In genomic region chr10:79444243-79445119, GRCh38 we compare ENCODE assay signal across 1 cellular context.
A peak's percentile ranks its signal among the peaks of the same experiment; 100 is the strongest.
TF ChIP-seq lines count a peak whose summit lies in the region.

No MANE protein-coding gene starts in this region.

TF ChIP-seq in K562, 482 proteins besides CTCF, POLR2A, EP300 and RAD21 (continued from another document and continues in another):
- TF ChIP-seq, protein P1, sequence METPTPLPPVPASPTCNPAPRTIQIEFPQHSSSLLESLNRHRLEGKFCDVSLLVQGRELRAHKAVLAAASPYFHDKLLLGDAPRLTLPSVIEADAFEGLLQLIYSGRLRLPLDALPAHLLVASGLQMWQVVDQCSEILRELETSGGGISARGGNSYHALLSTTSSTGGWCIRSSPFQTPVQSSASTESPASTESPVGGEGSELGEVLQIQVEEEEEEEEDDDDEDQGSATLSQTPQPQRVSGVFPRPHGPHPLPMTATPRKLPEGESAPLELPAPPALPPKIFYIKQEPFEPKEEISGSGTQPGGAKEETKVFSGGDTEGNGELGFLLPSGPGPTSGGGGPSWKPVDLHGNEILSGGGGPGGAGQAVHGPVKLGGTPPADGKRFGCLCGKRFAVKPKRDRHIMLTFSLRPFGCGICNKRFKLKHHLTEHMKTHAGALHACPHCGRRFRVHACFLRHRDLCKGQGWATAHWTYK (CRISPR knock-in tag; IDR thresholded peaks at IDR 0.05): no peak; the same call in 1 of the 2 replicates
- TF ChIP-seq SNRNP70 (optimal IDR thresholded peaks at IDR 0.05; ENCODE audit: low read depth, low read length) (no peak), RBBP5 (IDR thresholded peaks at IDR 0.05; ENCODE audit: borderline replicate concordance, insufficient read depth, low read length, poor library complexity, severe bottlenecking) (peak; percentile 62), ZNF384 (IDR thresholded peaks at IDR 0.05; ENCODE audit: low read depth, low read length) (no peak), ZNF444 (CRISPR knock-in tag; IDR thresholded peaks at IDR 0.05) (0 out of 2 replicates have a peak, but pooled peaks have one; percentile 12), RB1 (IDR thresholded peaks at IDR 0.05; ENCODE audit: low read depth) (peak; percentile 38; the same call in 1 of the 2 replicates), MCM3 (IDR thresholded peaks at IDR 0.05) (no peak), HCFC1 (IDR thresholded peaks at IDR 0.05; ENCODE audit: low read depth, low read length) (no peak), KDM1A (IDR thresholded peaks at IDR 0.05) (peak in 1 of 2 experiments; percentile 43; a peak in 1 of 4 replicates), HEY1 (CRISPR knock-in tag; IDR thresholded peaks at IDR 0.05; ENCODE audit: borderline replicate concordance) (no peak), IFI16 (CRISPR knock-in tag; IDR thresholded peaks at IDR 0.05) (no peak), FOSL1 (tag; conservative IDR thresholded peaks at IDR 0.05) (no peak), CTBP1 (IDR thresholded peaks at IDR 0.05; ENCODE audit: borderline replicate concordance) (0 out of 2 replicates have a peak, but pooled peaks have one; percentile 28), GABPB1 (CRISPR knock-in tag; IDR thresholded peaks at IDR 0.05) (peak; percentile 46; the same call in 1 of the 2 replicates), ZNF707 (CRISPR knock-in tag; conservative IDR thresholded peaks at IDR 0.05) (no peak), CBFA2T2 (conservative IDR thresholded peaks at IDR 0.05) (0 out of 2 replicates have a peak, but pooled peaks have one; percentile 12), SMAD4 (CRISPR knock-in tag; conservative IDR thresholded peaks at IDR 0.05) (0 out of 2 replicates have a peak, but pooled peaks have one; percentile 42), NFIX (CRISPR knock-in tag; IDR thresholded peaks at IDR 0.05; ENCODE audit: low read depth) (no peak), CHD1 (IDR thresholded peaks at IDR 0.05; ENCODE audit: low read length) (peak; percentile 81), FOS (IDR thresholded peaks at IDR 0.05; ENCODE audit: extremely low read depth, insufficient read length) (no peak), E2F4 (CRISPR knock-in tag; IDR thresholded peaks at IDR 0.05; ENCODE audit: low read depth) (no peak), FIP1L1 (IDR thresholded peaks at IDR 0.05; ENCODE audit: low read depth, low read length, poor library complexity, severe bottlenecking) (peak; percentile 22), MAZ (CRISPR knock-in tag; conservative IDR thresholded peaks at IDR 0.05 in 1 of 2, IDR thresholded peaks at IDR 0.05 in 1 of 2) (peak; percentile 17 to 63; a peak in 2 of 4 replicates), ELF2 (CRISPR knock-in tag; IDR thresholded peaks at IDR 0.05) (no peak), HBP1 (CRISPR knock-in tag; IDR thresholded peaks at IDR 0.05) (no peak), SAP30 (IDR thresholded peaks at IDR 0.05; ENCODE audit: borderline replicate concordance, insufficient read depth, low read depth, low read length, poor library complexity, severe bottlenecking) (peak; percentile 34), ETS1 (conservative IDR thresholded peaks at IDR 0.05; ENCODE audit: control insufficient read depth, low read depth, low read length) (no peak), PML (IDR thresholded peaks at IDR 0.05; ENCODE audit: low read length) (0 out of 2 replicates have a peak, but pooled peaks have one; percentile 16), ZNF740 (CRISPR knock-in tag; IDR thresholded peaks at IDR 0.05) (no peak), ZNF740 (tag; IDR thresholded peaks at IDR 0.05) (no peak), JUN (IDR thresholded peaks at IDR 0.05; ENCODE audit: borderline replicate concordance, low read depth, low read length) (no peak), JUN (CRISPR knock-in tag; IDR thresholded peaks at IDR 0.05; ENCODE audit: borderline replicate concordance) (no peak), ZMIZ1 (IDR thresholded peaks at IDR 0.05; ENCODE audit: low read depth in 2 of 2, low read length in 2 of 2) (0 out of 4 replicates have a peak, but pooled peaks of 1 of the 2 experiments have one; percentile 26), RAD51 (IDR thresholded peaks at IDR 0.05; ENCODE audit: borderline replicate concordance, low read depth) (no peak), CEBPG (CRISPR knock-in tag; IDR thresholded peaks at IDR 0.05) (0 out of 2 replicates have a peak, but pooled peaks have one; percentile 8), CEBPG (tag; conservative IDR thresholded peaks at IDR 0.05 in 1 of 2, IDR thresholded peaks at IDR 0.05 in 1 of 2) (no peak), PPARD (CRISPR knock-in tag; IDR thresholded peaks at IDR 0.05) (no peak), TCF7 (IDR thresholded peaks at IDR 0.05; ENCODE audit: borderline replicate concordance) (0 out of 2 replicates have a peak, but pooled peaks have one; percentile 23), TAF1 (IDR thresholded peaks at IDR 0.05; ENCODE audit: control insufficient read depth, extremely low read depth, insufficient read depth, low read length, severe bottlenecking) (no peak), TCF3 (CRISPR knock-in tag; IDR thresholded peaks at IDR 0.05) (no peak), SNIP1 (IDR thresholded peaks at IDR 0.05; ENCODE audit: low read depth) (no peak)
- TF ChIP-seq, protein P2, sequence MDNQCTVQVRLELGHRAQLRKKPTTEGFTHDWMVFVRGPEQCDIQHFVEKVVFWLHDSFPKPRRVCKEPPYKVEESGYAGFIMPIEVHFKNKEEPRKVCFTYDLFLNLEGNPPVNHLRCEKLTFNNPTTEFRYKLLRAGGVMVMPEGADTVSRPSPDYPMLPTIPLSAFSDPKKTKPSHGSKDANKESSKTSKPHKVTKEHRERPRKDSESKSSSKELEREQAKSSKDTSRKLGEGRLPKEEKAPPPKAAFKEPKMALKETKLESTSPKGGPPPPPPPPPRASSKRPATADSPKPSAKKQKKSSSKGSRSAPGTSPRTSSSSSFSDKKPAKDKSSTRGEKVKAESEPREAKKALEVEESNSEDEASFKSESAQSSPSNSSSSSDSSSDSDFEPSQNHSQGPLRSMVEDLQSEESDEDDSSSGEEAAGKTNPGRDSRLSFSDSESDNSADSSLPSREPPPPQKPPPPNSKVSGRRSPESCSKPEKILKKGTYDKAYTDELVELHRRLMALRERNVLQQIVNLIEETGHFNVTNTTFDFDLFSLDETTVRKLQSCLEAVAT (IDR thresholded peaks at IDR 0.05): peak in 1 of 2 experiments; percentile 66; a peak in 2 of 4 replicates
- TF ChIP-seq, protein P3, sequence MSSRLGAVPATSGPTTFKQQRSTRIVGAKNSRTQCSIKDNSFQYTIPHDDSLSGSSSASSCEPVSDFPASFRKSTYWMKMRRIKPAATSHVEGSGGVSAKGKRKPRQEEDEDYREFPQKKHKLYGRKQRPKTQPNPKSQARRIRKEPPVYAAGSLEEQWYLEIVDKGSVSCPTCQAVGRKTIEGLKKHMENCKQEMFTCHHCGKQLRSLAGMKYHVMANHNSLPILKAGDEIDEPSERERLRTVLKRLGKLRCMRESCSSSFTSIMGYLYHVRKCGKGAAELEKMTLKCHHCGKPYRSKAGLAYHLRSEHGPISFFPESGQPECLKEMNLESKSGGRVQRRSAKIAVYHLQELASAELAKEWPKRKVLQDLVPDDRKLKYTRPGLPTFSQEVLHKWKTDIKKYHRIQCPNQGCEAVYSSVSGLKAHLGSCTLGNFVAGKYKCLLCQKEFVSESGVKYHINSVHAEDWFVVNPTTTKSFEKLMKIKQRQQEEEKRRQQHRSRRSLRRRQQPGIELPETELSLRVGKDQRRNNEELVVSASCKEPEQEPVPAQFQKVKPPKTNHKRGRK (tag; IDR thresholded peaks at IDR 0.05): no peak
- TF ChIP-seq, protein P4, sequence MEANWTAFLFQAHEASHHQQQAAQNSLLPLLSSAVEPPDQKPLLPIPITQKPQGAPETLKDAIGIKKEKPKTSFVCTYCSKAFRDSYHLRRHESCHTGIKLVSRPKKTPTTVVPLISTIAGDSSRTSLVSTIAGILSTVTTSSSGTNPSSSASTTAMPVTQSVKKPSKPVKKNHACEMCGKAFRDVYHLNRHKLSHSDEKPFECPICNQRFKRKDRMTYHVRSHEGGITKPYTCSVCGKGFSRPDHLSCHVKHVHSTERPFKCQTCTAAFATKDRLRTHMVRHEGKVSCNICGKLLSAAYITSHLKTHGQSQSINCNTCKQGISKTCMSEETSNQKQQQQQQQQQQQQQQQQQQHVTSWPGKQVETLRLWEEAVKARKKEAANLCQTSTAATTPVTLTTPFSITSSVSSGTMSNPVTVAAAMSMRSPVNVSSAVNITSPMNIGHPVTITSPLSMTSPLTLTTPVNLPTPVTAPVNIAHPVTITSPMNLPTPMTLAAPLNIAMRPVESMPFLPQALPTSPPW (CRISPR knock-in tag; IDR thresholded peaks at IDR 0.05): peak; percentile 75
- TF ChIP-seq, protein P5, sequence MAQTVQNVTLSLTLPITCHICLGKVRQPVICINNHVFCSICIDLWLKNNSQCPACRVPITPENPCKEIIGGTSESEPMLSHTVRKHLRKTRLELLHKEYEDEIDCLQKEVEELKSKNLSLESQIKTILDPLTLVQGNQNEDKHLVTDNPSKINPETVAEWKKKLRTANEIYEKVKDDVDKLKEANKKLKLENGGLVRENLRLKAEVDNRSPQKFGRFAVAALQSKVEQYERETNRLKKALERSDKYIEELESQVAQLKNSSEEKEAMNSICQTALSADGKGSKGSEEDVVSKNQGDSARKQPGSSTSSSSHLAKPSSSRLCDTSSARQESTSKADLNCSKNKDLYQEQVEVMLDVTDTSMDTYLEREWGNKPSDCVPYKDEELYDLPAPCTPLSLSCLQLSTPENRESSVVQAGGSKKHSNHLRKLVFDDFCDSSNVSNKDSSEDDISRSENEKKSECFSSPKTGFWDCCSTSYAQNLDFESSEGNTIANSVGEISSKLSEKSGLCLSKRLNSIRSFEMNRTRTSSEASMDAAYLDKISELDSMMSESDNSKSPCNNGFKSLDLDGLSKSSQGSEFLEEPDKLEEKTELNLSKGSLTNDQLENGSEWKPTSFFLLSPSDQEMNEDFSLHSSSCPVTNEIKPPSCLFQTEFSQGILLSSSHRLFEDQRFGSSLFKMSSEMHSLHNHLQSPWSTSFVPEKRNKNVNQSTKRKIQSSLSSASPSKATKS (CRISPR knock-in tag; IDR thresholded peaks at IDR 0.05): no peak
- TF ChIP-seq, protein P6, sequence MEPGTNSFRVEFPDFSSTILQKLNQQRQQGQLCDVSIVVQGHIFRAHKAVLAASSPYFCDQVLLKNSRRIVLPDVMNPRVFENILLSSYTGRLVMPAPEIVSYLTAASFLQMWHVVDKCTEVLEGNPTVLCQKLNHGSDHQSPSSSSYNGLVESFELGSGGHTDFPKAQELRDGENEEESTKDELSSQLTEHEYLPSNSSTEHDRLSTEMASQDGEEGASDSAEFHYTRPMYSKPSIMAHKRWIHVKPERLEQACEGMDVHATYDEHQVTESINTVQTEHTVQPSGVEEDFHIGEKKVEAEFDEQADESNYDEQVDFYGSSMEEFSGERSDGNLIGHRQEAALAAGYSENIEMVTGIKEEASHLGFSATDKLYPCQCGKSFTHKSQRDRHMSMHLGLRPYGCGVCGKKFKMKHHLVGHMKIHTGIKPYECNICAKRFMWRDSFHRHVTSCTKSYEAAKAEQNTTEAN (CRISPR knock-in tag; IDR thresholded peaks at IDR 0.05): 0 out of 2 replicates have a peak, but pooled peaks have one; percentile 43
